In the genomic region with DNA sequence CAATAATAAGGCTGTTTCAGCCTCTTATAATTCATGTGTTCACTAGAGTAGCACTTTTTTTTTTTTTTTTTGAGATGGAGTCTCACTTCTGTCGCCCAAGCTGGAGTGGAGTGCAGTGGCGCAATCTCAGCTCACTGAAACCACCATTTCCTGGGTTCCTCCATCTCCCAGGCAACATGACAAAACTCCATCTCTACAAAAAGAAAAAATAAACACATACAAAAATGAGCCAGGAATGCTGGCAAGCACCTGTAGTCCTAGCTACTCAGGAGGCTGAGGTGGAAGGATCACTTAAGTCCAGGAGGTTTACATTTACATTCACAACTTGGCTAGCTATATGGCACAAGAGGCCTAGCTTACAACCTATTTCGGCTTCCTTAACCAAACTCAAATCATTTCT, we compare ENCODE assay signal across 14 cellular contexts. TPM values are rescaled to one million over a fixed set of nuclear protein-coding genes. Genes with fewer than 3 reads are reported as not detected.
DNase-seq lines count a peak whose midpoint lies in the region; ATAC-seq and TF ChIP-seq lines count a peak whose summit lies in the region.
"Had no signal": no experiment of that assay in that cellular context is flagged by ENCODE, and none has a peak within 500 bp of the region (broad histone marks: within the 10 kb centered on the region; RNA-seq: fewer than 3 reads in every experiment).

No MANE protein-coding gene starts in this region.

- TF ChIP-seq EP300 in SK-N-SH (IDR thresholded peaks at IDR 0.05; ENCODE audit: borderline replicate concordance in 1 of 2, low read depth in 1 of 2, low read length in 1 of 2) = no peak

- CTCF ChIA-PET in SK-N-SH (lab: Yijun Ruan, JAX) = interaction anchor here (0.6 to 0.8 kb wide), 2 partner anchors 162 to 234 kb away, joined by 3 read pairs; partner anchors contain the start of gene KLHDC8B

- H3K36me3 ChIP-seq in SK-N-SH (replicated peaks in 1 of 2; ENCODE audit: control insufficient read depth in 1 of 2, insufficient read depth in 2 of 2, low read length in 1 of 2) = peaks cover 23 to 57% of the 10 kb centered on the region in 2 experiments

- H3K9me3 Mint-ChIP-seq in activated naive CD4-positive, alpha-beta T cell treated with anti-CD3 and anti-CD28 coated beads, Interleukin-2, amount 50 U/mL, for 72 hours = no peaks in the 10 kb centered on the region
- no peaks in the 10 kb centered on the region for H3K9me3 Mint-ChIP-seq in natural killer cell treated with Interleukin-12 subunit alpha and Interleukin-12 subunit beta and Interleukin-15 and Interleukin-18, amount 100 ng/mL, for 72 hours
- H3K9me3 Mint-ChIP-seq: nephron progenitor cell had no signal

- peaks cover 4 to 40% of the 10 kb centered on the region in 2 donors for H3K36me3 Mint-ChIP-seq in activated naive CD4-positive, alpha-beta T cell treated with anti-CD3 and anti-CD28 coated beads, Interleukin-2, amount 50 U/mL, for 72 hours
- H3K36me3 Mint-ChIP-seq in natural killer cell treated with Interleukin-12 subunit alpha and Interleukin-12 subunit beta and Interleukin-15 and Interleukin-18, amount 100 ng/mL, for 72 hours = peaks cover 11% of the 10 kb centered on the region

- no peak overlapping the region for H3K4me2 ChIP-seq in SK-N-SH

- POLR2A ChIA-PET in SK-N-SH (lab: Yijun Ruan, JAX) = no interaction called here

- no peak overlapping the region for H3K27ac ChIP-seq in SK-N-SH (ENCODE audit: low read depth in 2 of 2, low read length in 1 of 2)
- H3K27ac ChIP-seq: suprapubic skin had no signal

- peak overlapping the region; percentile 30 for H3K4me3 Mint-ChIP-seq in natural killer cell treated with Interleukin-12 subunit alpha and Interleukin-12 subunit beta and Interleukin-15 and Interleukin-18, amount 100 ng/mL, for 72 hours
- H3K4me3 Mint-ChIP-seq: nephron progenitor cell had no signal

- no peaks in the 10 kb centered on the region; the same call in 1 of the 2 replicates for H4K20me1 ChIP-seq in SK-N-SH (ENCODE audit: insufficient read depth)

- H3K9ac ChIP-seq in SK-N-SH = no peak overlapping the region

- peaks cover 75% of the 10 kb centered on the region for H3K79me2 ChIP-seq in SK-N-SH (ENCODE audit: insufficient read depth)

- peak; percentile 66 for DNase-seq in SKM-1 treated with dmso at 0.1 percent for 144 hours (lab: John Stamatoyannopoulos, UW; ENCODE audit: unreplicated experiment)
- no peak for DNase-seq in SKM-1 (lab: John Stamatoyannopoulos, UW; ENCODE audit: unreplicated experiment)
- DNase-seq in GF-D8 (lab: John Stamatoyannopoulos, UW) = peak; percentile 81
- DNase-seq in activated naive CD4-positive, alpha-beta T cell treated with anti-CD3 and anti-CD28 coated beads, Interleukin-2, amount 50 U/mL, for 72 hours (ENCODE audit: low spot score in 2 of 2) = no peak
- no peak for DNase-seq in natural killer cell treated with Interleukin-12 subunit alpha and Interleukin-12 subunit beta and Interleukin-15 and Interleukin-18, amount 100 ng/mL, for 72 hours (ENCODE audit: low spot score)
- no peak for DNase-seq in SK-N-SH
- DNase-seq in NCI-H1694 treated with DMSO at 0.1 percent for 48 hours (lab: John Stamatoyannopoulos, UW) = no peak
- DNase-seq: DMS153, foreskin melanocyte, kidney glomerular epithelial cell, NCI-H2081, nephron progenitor cell had no signal

- H3K9me3 ChIP-seq in SK-N-SH = no peaks in the 10 kb centered on the region
- H3K9me3 ChIP-seq: suprapubic skin had no signal

- H3K4me1 Mint-ChIP-seq in natural killer cell treated with Interleukin-12 subunit alpha and Interleukin-12 subunit beta and Interleukin-15 and Interleukin-18, amount 100 ng/mL, for 72 hours (ENCODE audit: low read depth in 2 of 2) = peaks cover 16 to 17% of the 10 kb centered on the region in 2 donors

- H2AFZ ChIP-seq in SK-N-SH (ENCODE audit: low read depth) = no peak overlapping the region

- H3F3A ChIP-seq in SK-N-SH (replicated peaks; ENCODE audit: insufficient read depth) = peaks cover 8% of the 10 kb centered on the region

- TF ChIP-seq CTCF in SK-N-SH (IDR thresholded peaks at IDR 0.05) = no peak

- TF ChIP-seq RAD21 in SK-N-SH (IDR thresholded peaks at IDR 0.05; ENCODE audit: low read length) = no peak

- H3K27ac Mint-ChIP-seq in activated naive CD4-positive, alpha-beta T cell treated with anti-CD3 and anti-CD28 coated beads, Interleukin-2, amount 50 U/mL, for 72 hours = peak overlapping the region; percentile 15 to 74
- H3K27ac Mint-ChIP-seq in natural killer cell treated with Interleukin-12 subunit alpha and Interleukin-12 subunit beta and Interleukin-15 and Interleukin-18, amount 100 ng/mL, for 72 hours = peak overlapping the region; percentile 74 to 88
- H3K27ac Mint-ChIP-seq: nephron progenitor cell had no signal

- no peaks in the 10 kb centered on the region for H3K9me2 ChIP-seq in SK-N-SH

- no peaks in the 10 kb centered on the region for H3K4me1 ChIP-seq in SK-N-SH (ENCODE audit: control insufficient read depth in 1 of 2, insufficient read depth in 2 of 2, low read depth in 1 of 2, low read length in 1 of 2)
- H3K4me1 ChIP-seq: suprapubic skin had no signal

- 100% methylated on average over 3 of the region's 3 CpGs for WGBS in SK-N-SH (ENCODE audit: low lambda C conversion rate)

- peak in 1 of 2 donors; percentile 29 for ATAC-seq in activated naive CD4-positive, alpha-beta T cell treated with anti-CD3 and anti-CD28 coated beads, Interleukin-2, amount 50 U/mL, for 72 hours
- peak in 1 of 2 donors; percentile 49 for ATAC-seq in natural killer cell treated with Interleukin-12 subunit alpha and Interleukin-12 subunit beta and Interleukin-15 and Interleukin-18, amount 100 ng/mL, for 72 hours
- no peak for ATAC-seq in GM18861 (IDR thresholded peaks at IDR 0.05; ENCODE audit: unreplicated experiment)

- no peaks in the 10 kb centered on the region for H3K27me3 Mint-ChIP-seq in natural killer cell treated with Interleukin-12 subunit alpha and Interleukin-12 subunit beta and Interleukin-15 and Interleukin-18, amount 100 ng/mL, for 72 hours

- H3K4me3 ChIP-seq in SK-N-SH (ENCODE audit: low read depth in 2 of 2, low read length in 1 of 2) = no peak overlapping the region
- H3K4me3 ChIP-seq: suprapubic skin had no signal

- no peaks in the 10 kb centered on the region for H3K27me3 ChIP-seq in SK-N-SH (ENCODE audit: insufficient read depth)
- H3K27me3 ChIP-seq: suprapubic skin had no signal

TF ChIP-seq in SK-N-SH, 30 proteins besides CTCF, POLR2A, EP300 and RAD21:
- no peak for TF ChIP-seq MAX (IDR thresholded peaks at IDR 0.05; ENCODE audit: low read depth)
- no peak for TF ChIP-seq TCF12 (IDR thresholded peaks at IDR 0.05)
- no peak for TF ChIP-seq NRF1 (IDR thresholded peaks at IDR 0.05; ENCODE audit: low read depth, low read length)
- no peak for TF ChIP-seq NFIC (IDR thresholded peaks at IDR 0.05; ENCODE audit: borderline replicate concordance)
- no peak for TF ChIP-seq MEF2A (IDR thresholded peaks at IDR 0.05; ENCODE audit: borderline replicate concordance, low read depth)
- no peak for TF ChIP-seq FOSL2 (IDR thresholded peaks at IDR 0.05; ENCODE audit: borderline replicate concordance, low read depth)
- no peak for TF ChIP-seq ELF1 (IDR thresholded peaks at IDR 0.05)
- TF ChIP-seq FOXJ3 (CRISPR knock-in tag; IDR thresholded peaks at IDR 0.05) = no peak
TF ChIP-seq in SK-N-SH: peak in this region for 0.

RNA-seq across cellular contexts. Expression of gene USP4, which starts 6.8 kb away (rescaled TPM):
- 10 to 100 TPM; 76.0 to 92.8 TPM for total RNA-seq in activated naive CD4-positive, alpha-beta T cell treated with anti-CD3 and anti-CD28 coated beads, Interleukin-2, amount 50 U/mL, for 72 hours
- total RNA-seq in natural killer cell treated with Interleukin-12 subunit alpha and Interleukin-12 subunit beta and Interleukin-15 and Interleukin-18, amount 100 ng/mL, for 72 hours = 100 to 1,000 TPM in 1 of 2 donors, 10 to 100 TPM in 1; 90.9 to 105 TPM
- polyA plus RNA-seq in SK-N-SH (2012; rRNA removed) = 33.2 and 45.6 TPM in 2 replicates
- 25.0 and 29.3 TPM in 2 replicates for polyA plus RNA-seq in SK-N-SH (2012; cell fraction: cytosol; rRNA removed)
- 93.9 and 124 TPM in 2 replicates for polyA plus RNA-seq in SK-N-SH (2012; cell fraction: nucleus; rRNA removed)

RNA-seq across cellular contexts. Expression of gene GPX1, which starts 25.1 kb away (rescaled TPM):
- total RNA-seq in activated naive CD4-positive, alpha-beta T cell treated with anti-CD3 and anti-CD28 coated beads, Interleukin-2, amount 50 U/mL, for 72 hours = 100 to 1,000 TPM; 180 to 264 TPM
- total RNA-seq in natural killer cell treated with Interleukin-12 subunit alpha and Interleukin-12 subunit beta and Interleukin-15 and Interleukin-18, amount 100 ng/mL, for 72 hours = 100 to 1,000 TPM in 1 of 2 donors, 10 to 100 TPM in 1; 95.4 to 107 TPM
- polyA plus RNA-seq in SK-N-SH (2012; rRNA removed) = 661 and 815 TPM in 2 replicates
- polyA plus RNA-seq in SK-N-SH (2012; cell fraction: cytosol; rRNA removed) = 391 and 496 TPM in 2 replicates
- 254 and 446 TPM in 2 replicates for polyA plus RNA-seq in SK-N-SH (2012; cell fraction: nucleus; rRNA removed)

RNA-seq across cellular contexts. Expression of gene C3orf62, which starts 56.1 kb away (rescaled TPM):
- 1 to 10 TPM; 4.3 to 5.4 TPM for total RNA-seq in activated naive CD4-positive, alpha-beta T cell treated with anti-CD3 and anti-CD28 coated beads, Interleukin-2, amount 50 U/mL, for 72 hours
- total RNA-seq in natural killer cell treated with Interleukin-12 subunit alpha and Interleukin-12 subunit beta and Interleukin-15 and Interleukin-18, amount 100 ng/mL, for 72 hours = 10 to 100 TPM; 10.7 to 18.1 TPM
- 4.2 and 5.8 TPM in 2 replicates for polyA plus RNA-seq in SK-N-SH (2012; rRNA removed)
- polyA plus RNA-seq in SK-N-SH (2012; cell fraction: cytosol; rRNA removed) = 3.2 and 3.3 TPM in 2 replicates
- 27.3 and 31.3 TPM in 2 replicates for polyA plus RNA-seq in SK-N-SH (2012; cell fraction: nucleus; rRNA removed)

Comparison
In these comparisons a context has a peak if more than half of its experiments do, and no peak if none do; other contexts are left out.
1. DNase-seq: peak in SKM-1 treated with dmso at 0.1 percent for 144 hours (single experiment) and GF-D8 (single experiment); none in SKM-1 (single experiment), activated naive CD4-positive, alpha-beta T cell treated with anti-CD3 and anti-CD28 coated beads, Interleukin-2, amount 50 U/mL, for 72 hours (0 of 2), natural killer cell treated with Interleukin-12 subunit alpha and Interleukin-12 subunit beta and Interleukin-15 and Interleukin-18, amount 100 ng/mL, for 72 hours (single experiment), SK-N-SH (single experiment) and NCI-H1694 treated with DMSO at 0.1 percent for 48 hours (single experiment).